Comparison of ENCODE assay signal across 18 cellular contexts in genomic region chr16:11235703-11235991, GRCh38. TPM values are rescaled to one million over a fixed set of nuclear protein-coding genes. Genes with fewer than 3 reads are reported as not detected.
DNase-seq lines count a peak whose midpoint lies in the region; ATAC-seq, FAIRE-seq and TF ChIP-seq lines count a peak whose summit lies in the region.
"Had no signal": no experiment of that assay in that cellular context is flagged by ENCODE, and none has a peak within 500 bp of the region (broad histone marks: within the 10 kb centered on the region; RNA-seq: fewer than 3 reads in every experiment).

No MANE protein-coding gene starts in this region.

- H3K4me3 Mint-ChIP-seq in Calu3 (ENCODE audit: low read depth, unreplicated experiment) = no peak overlapping the region
- H3K4me3 Mint-ChIP-seq: activated naive CD4-positive, alpha-beta T cell treated with anti-CD3 and anti-CD28 coated beads for 36 hours had no signal

- FAIRE-seq in kidney (lab: Jason Lieb, UNC) = no peak

- H3K9ac ChIP-seq in BLaER1 (no peak overlapping the region), kidney (ENCODE audit: low read length in 2 of 2) (no peak overlapping the region)

- no peaks in the 10 kb centered on the region for H3K36me3 Mint-ChIP-seq in Calu3 (ENCODE audit: insufficient read depth, unreplicated experiment)

- H3K4me2 ChIP-seq in BLaER1 = peak overlapping the region; percentile 92

- intact Hi-C loops in Calu3 (cut with micrococcal nuclease; ENCODE audit: unreplicated experiment) = no loop called here
- intact Hi-C loops in head of caudate nucleus (cut with DNase I) = no loop called here
- intact Hi-C loops in kidney (cut with DNase I) = no loop called here

- H3K9me3 ChIP-seq in BLaER1 (no peaks in the 10 kb centered on the region), kidney (ENCODE audit: control insufficient read depth in 1 of 2, low read length in 2 of 2) (no peaks in the 10 kb centered on the region)
- H3K9me3 ChIP-seq: esophagus muscularis mucosa, tibial artery had no signal

- peaks cover 17% of the 10 kb centered on the region for H3K4me1 Mint-ChIP-seq in Calu3 (ENCODE audit: low read depth, unreplicated experiment)

- H3K27ac ChIP-seq in BLaER1 = no peak overlapping the region
- no peak overlapping the region for H3K27ac ChIP-seq in kidney (ENCODE audit: low read depth in 2 of 2, low read length in 2 of 2)
- H3K27ac ChIP-seq: esophagus muscularis mucosa, tibial artery had no signal

- peaks cover 89% of the 10 kb centered on the region for H3K4me1 ChIP-seq in BLaER1
- peaks cover 0 to 5% of the 10 kb centered on the region in 2 donors for H3K4me1 ChIP-seq in kidney (ENCODE audit: control insufficient read depth in 1 of 2, insufficient read depth in 1 of 2, low read depth in 1 of 2, low read length in 2 of 2)

- H3K27ac Mint-ChIP-seq in Calu3 (ENCODE audit: unreplicated experiment) = no peak overlapping the region

- H3K9me3 Mint-ChIP-seq in Calu3 (ENCODE audit: low read depth, unreplicated experiment) = no peaks in the 10 kb centered on the region
- H3K9me3 Mint-ChIP-seq: activated naive CD4-positive, alpha-beta T cell treated with anti-CD3 and anti-CD28 coated beads for 36 hours had no signal

- DNase-seq in Calu3 (peak; percentile 45), UCSD-AML1 (lab: John Stamatoyannopoulos, UW; ENCODE audit: unreplicated experiment) (peak; percentile 46), left lobe of liver (ENCODE audit: low spot score) (peak; percentile 65), head of caudate nucleus (no peak), kidney (no peak), T-helper 9 cell (no peak), NOMO-1 treated with DMSO at 0.1 percent for 48 hours (lab: John Stamatoyannopoulos, UW; ENCODE audit: unreplicated experiment) (no peak)
- DNase-seq: activated naive CD4-positive, alpha-beta T cell treated with anti-CD3 and anti-CD28 coated beads for 36 hours; DMS 273 treated with DMSO at 0.1 percent for 48 hours; mesendoderm; NCI-H2081; NCI-H524; stimulated activated CD4-positive, alpha-beta T cell treated with anti-CD3 and anti-CD28 coated beads, Interleukin-4, amount 100 ng/mL, for 1 hour; tibial artery had no signal

- no peaks in the 10 kb centered on the region for H4K20me1 ChIP-seq in BLaER1

- H3K27me3 Mint-ChIP-seq in Calu3 (ENCODE audit: unreplicated experiment) = no peaks in the 10 kb centered on the region

- H3K36me3 ChIP-seq in BLaER1 (no peaks in the 10 kb centered on the region), kidney (ENCODE audit: control insufficient read depth in 1 of 2, insufficient read depth in 2 of 2, low read length in 2 of 2) (no peaks in the 10 kb centered on the region)
- H3K36me3 ChIP-seq: esophagus muscularis mucosa, tibial artery had no signal

- ATAC-seq in left lobe of liver = peak; percentile 93

- CTCF ChIA-PET in Calu3 (lab: Charles Lee) = interaction anchor here (1.2 kb wide), 1 partner anchor 34 kb away, joined by 3 read pairs; no protein-coding TSS in a partner anchor

- H3K4me3 ChIP-seq in BLaER1 (no peak overlapping the region), kidney (ENCODE audit: low read length in 2 of 2) (no peak overlapping the region)
- H3K4me3 ChIP-seq: esophagus muscularis mucosa, tibial artery had no signal

- BruUV-seq in Calu3 (replicated peaks; lab: Mats Ljungman, UMichigan) = no TSS peak

- TF ChIP-seq CTCF in Calu3 (IDR thresholded peaks at IDR 0.05; ENCODE audit: unreplicated experiment) = no peak
- TF ChIP-seq CTCF in kidney (IDR thresholded peaks at IDR 0.05; ENCODE audit: borderline replicate concordance, extremely low read depth, insufficient read depth) = no peak

- no peaks in the 10 kb centered on the region for H3K27me3 ChIP-seq in BLaER1
- H3K27me3 ChIP-seq: esophagus muscularis mucosa had no signal

RNA-seq across cellular contexts. Expression of gene SOCS1, which starts 20.4 kb away (rescaled TPM):
- total RNA-seq in Calu3 (2022) (4.8 and 5.8 TPM in 2 replicates), left lobe of liver (0.91 TPM), kidney (21.8 TPM)
- 10.4 TPM for polyA plus RNA-seq in kidney (ENCODE audit: insufficient read depth, low read depth, low replicate concordance)

RNA-seq across cellular contexts. Expression of gene TNP2, which starts 33.5 kb away (rescaled TPM):
- total RNA-seq in Calu3 (2022) = not detected in 2 replicates
- not detected for total RNA-seq in left lobe of liver
- not detected for total RNA-seq in kidney
- not detected for polyA plus RNA-seq in kidney (ENCODE audit: insufficient read depth, low read depth, low replicate concordance)
- total RNA-seq: activated naive CD4-positive, alpha-beta T cell treated with anti-CD3 and anti-CD28 coated beads for 36 hours; esophagus muscularis mucosa; MCF 10A; SK-MEL-5 had no signal

RNA-seq across cellular contexts. Expression of gene PRM3, which starts 37.8 kb away (rescaled TPM):
- total RNA-seq in Calu3 (2022) (not detected in 2 replicates), left lobe of liver (not detected), kidney (not detected)
- polyA plus RNA-seq in kidney (ENCODE audit: insufficient read depth, low read depth, low replicate concordance) = not detected
- total RNA-seq: activated naive CD4-positive, alpha-beta T cell treated with anti-CD3 and anti-CD28 coated beads for 36 hours; esophagus muscularis mucosa; MCF 10A; SK-MEL-5 had no signal

RNA-seq across cellular contexts. Expression of gene PRM2, which starts 40.6 kb away (rescaled TPM):
- total RNA-seq in Calu3 (2022) = not detected in 2 replicates
- total RNA-seq in left lobe of liver = not detected
- total RNA-seq in kidney = not detected
- not detected for polyA plus RNA-seq in kidney (ENCODE audit: insufficient read depth, low read depth, low replicate concordance)
- total RNA-seq: activated naive CD4-positive, alpha-beta T cell treated with anti-CD3 and anti-CD28 coated beads for 36 hours; esophagus muscularis mucosa; MCF 10A; SK-MEL-5 had no signal

RNA-seq across cellular contexts. Expression of gene PRM1, which starts 45.5 kb away (rescaled TPM):
- total RNA-seq in Calu3 (2022) (not detected in 2 replicates), left lobe of liver (not detected), kidney (not detected)
- not detected for polyA plus RNA-seq in kidney (ENCODE audit: insufficient read depth, low read depth, low replicate concordance)
- total RNA-seq: activated naive CD4-positive, alpha-beta T cell treated with anti-CD3 and anti-CD28 coated beads for 36 hours; esophagus muscularis mucosa; MCF 10A; SK-MEL-5 had no signal

Comparison
In these comparisons a context has a peak if more than half of its experiments do, and no peak if none do; other contexts are left out.
1. DNase-seq: peak in Calu3 (single experiment), UCSD-AML1 (single experiment) and left lobe of liver (single experiment); none in head of caudate nucleus (0 of 42), kidney (single experiment), T-helper 9 cell (single experiment) and NOMO-1 treated with DMSO at 0.1 percent for 48 hours (single experiment).